ENCODE assay signal across 19 cellular contexts in the genomic region with DNA sequence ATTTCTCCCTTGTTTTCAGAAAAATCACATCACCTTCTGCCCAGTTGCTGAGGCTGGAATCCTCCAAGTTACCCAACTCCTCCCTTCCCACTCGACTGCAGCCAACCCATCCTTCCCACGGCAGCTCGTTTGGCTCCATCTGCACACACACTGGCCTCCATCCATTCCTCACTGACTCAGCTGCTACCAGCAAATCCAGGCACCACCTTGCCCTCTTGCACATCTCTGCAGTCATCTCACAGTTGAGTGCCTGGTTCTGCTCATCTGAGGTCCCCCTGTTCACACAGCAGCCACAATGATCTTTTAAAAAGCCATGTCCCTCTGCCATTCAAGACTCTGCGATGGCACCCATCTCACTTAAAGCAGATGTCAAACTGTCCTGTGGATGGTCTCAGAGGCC. TPM values are rescaled to one million over a fixed set of nuclear protein-coding genes. Genes with fewer than 3 reads are reported as not detected.
DNase-seq lines count a peak whose midpoint lies in the region; ATAC-seq, FAIRE-seq and TF ChIP-seq lines count a peak whose summit lies in the region.
"Had no signal": no experiment of that assay in that cellular context is flagged by ENCODE, and none has a peak within 500 bp of the region (broad histone marks: within the 10 kb centered on the region; RNA-seq: fewer than 3 reads in every experiment).

No MANE protein-coding gene starts in this region.

- peaks cover 24% of the 10 kb centered on the region for H3K36me3 Mint-ChIP-seq in T-helper 2 cell treated with Interferon-gamma antibody and Interleukin-4, amounts not matched to agents 5 μg/mL and 100 μg/mL, for 36 hours (ENCODE audit: low read depth)

- intact Hi-C loops in spleen (cut with DNase I; ENCODE audit: low total_unique reads) = no loop called here

- no peak for TF ChIP-seq CTCF in spleen (IDR thresholded peaks at IDR 0.05 in 8 of 11, conservative IDR thresholded peaks at IDR 0.05 in 3 of 11)

- TF ChIP-seq POLR2A in GM12892 (IDR thresholded peaks at IDR 0.05; ENCODE audit: low read depth, low read length) (0 out of 2 replicates have a peak, but pooled peaks have one; percentile 2), spleen (IDR thresholded peaks at IDR 0.05) (no peak), erythroblast (IDR thresholded peaks at IDR 0.05; ENCODE audit: low read length) (no peak)

- H3K9me3 ChIP-seq in spleen = no peaks in the 10 kb centered on the region
- H3K9me3 ChIP-seq: left ventricle myocardium inferior, tibial artery had no signal

- peaks cover 0 to 68% (median 28%) of the 10 kb centered on the region in 6 donors for H3K36me3 ChIP-seq in spleen

- no peak overlapping the region for H3K4me3 Mint-ChIP-seq in T-helper 2 cell treated with Interferon-gamma antibody and Interleukin-4, amounts not matched to agents 5 μg/mL and 100 μg/mL, for 36 hours
- H3K4me3 Mint-ChIP-seq: activated naive CD4-positive, alpha-beta T cell treated with anti-CD3 and anti-CD28 coated beads, Interleukin-2, amount 50 U/mL, for 24 hours; CD4-positive, CD25-positive, alpha-beta regulatory T cell had no signal

- H3K27ac ChIP-seq in spleen = peak overlapping the region in 4 of 8 donors; percentile 26 to 60 (median 32)
- H3K27ac ChIP-seq: HL-60, left ventricle myocardium inferior, tibial artery had no signal

- H3K27ac Mint-ChIP-seq in T-helper 2 cell treated with Interferon-gamma antibody and Interleukin-4, amounts not matched to agents 5 μg/mL and 100 μg/mL, for 36 hours = no peak overlapping the region
- H3K27ac Mint-ChIP-seq: activated naive CD4-positive, alpha-beta T cell treated with anti-CD3 and anti-CD28 coated beads, Interleukin-2, amount 50 U/mL, for 24 hours; CD4-positive, CD25-positive, alpha-beta regulatory T cell had no signal

- ATAC-seq in HG02840 (IDR thresholded peaks at IDR 0.05; ENCODE audit: low FRiP score, unreplicated experiment) = no peak

- peaks cover 7 to 60% (median 21%) of the 10 kb centered on the region in 6 donors for H3K4me1 ChIP-seq in spleen

- no peaks in the 10 kb centered on the region for H3K9me3 Mint-ChIP-seq in T-helper 2 cell treated with Interferon-gamma antibody and Interleukin-4, amounts not matched to agents 5 μg/mL and 100 μg/mL, for 36 hours
- H3K9me3 Mint-ChIP-seq: activated naive CD4-positive, alpha-beta T cell treated with anti-CD3 and anti-CD28 coated beads, Interleukin-2, amount 50 U/mL, for 24 hours; CD4-positive, CD25-positive, alpha-beta regulatory T cell had no signal

- H3K27me3 Mint-ChIP-seq in T-helper 2 cell treated with Interferon-gamma antibody and Interleukin-4, amounts not matched to agents 5 μg/mL and 100 μg/mL, for 36 hours (ENCODE audit: low read depth) = no peaks in the 10 kb centered on the region
- H3K27me3 Mint-ChIP-seq: activated naive CD4-positive, alpha-beta T cell treated with anti-CD3 and anti-CD28 coated beads, Interleukin-2, amount 50 U/mL, for 24 hours; CD4-positive, CD25-positive, alpha-beta regulatory T cell had no signal

- WGBS in spleen, 5 donors = 84 to 93% (median 86%) methylated on average over 4 of the region's 4 CpGs

- FAIRE-seq in GM12892 (lab: Jason Lieb, UNC) = no peak
- FAIRE-seq: GM18507, RCC 7860 had no signal

- H3K4me3 ChIP-seq in spleen = no peak overlapping the region
- H3K4me3 ChIP-seq: left ventricle myocardium inferior, smooth muscle cell, tibial artery had no signal

- peaks cover 10% of the 10 kb centered on the region for H3K4me1 Mint-ChIP-seq in T-helper 2 cell treated with Interferon-gamma antibody and Interleukin-4, amounts not matched to agents 5 μg/mL and 100 μg/mL, for 36 hours (ENCODE audit: low read depth)

- no peaks in the 10 kb centered on the region for H3K27me3 ChIP-seq in spleen (replicated peaks in 1 of 7)
- H3K27me3 ChIP-seq: tibial artery had no signal

- DNase-seq in GM12892 (ENCODE audit: insufficient read length) (no peak), amniotic epithelial cell (ENCODE audit: low read depth) (peak; percentile 66), fibroblast of peridontal ligament (ENCODE audit: extremely low read depth) (peak; percentile 87), spleen (peak; percentile 51), erythroblast (lab: John Stamatoyannopoulos, UW) (no peak)
- DNase-seq in T-helper 2 cell treated with Interferon-gamma antibody and Interleukin-4, amounts not matched to agents 5 μg/mL and 100 μg/mL, for 36 hours (ENCODE audit: low spot score) = no peak
- DNase-seq: CD4-positive, CD25-positive, alpha-beta regulatory T cell; left ventricle myocardium inferior; NCI-H1048; NCI-H526 treated with DMSO at 0.1 percent for 48 hours; nucleus accumbens; SW 1271 had no signal

RNA-seq across cellular contexts. Expression of gene ZNF692, which starts 5.9 kb away (rescaled TPM):
- polyA plus RNA-seq in GM12892 (2012; ENCODE audit: missing spikeins) = 55.9 TPM
- 10 to 100 TPM; 33.5 to 81.1 (median 45.9) TPM for total RNA-seq in spleen
- polyA plus RNA-seq in spleen = 100 to 1,000 TPM in 2 of 3 donors, 10 to 100 TPM in 1; 57.1 to 138 (median 125) TPM

RNA-seq across cellular contexts. Expression of gene ZNF672, which starts 15.0 kb away (rescaled TPM):
- 17.9 TPM for polyA plus RNA-seq in GM12892 (2012; ENCODE audit: missing spikeins)
- 10 to 100 TPM; 32.6 to 43.1 (median 41.3) TPM for total RNA-seq in spleen
- 10 to 100 TPM; 13.2 to 19.8 (median 16.6) TPM for polyA plus RNA-seq in spleen

RNA-seq across cellular contexts. Expression of gene SH3BP5L, which starts 27.3 kb away (rescaled TPM):
- 5.6 TPM for polyA plus RNA-seq in GM12892 (2012; ENCODE audit: missing spikeins)
- 10 to 100 TPM; 29.1 to 43.3 (median 30.7) TPM for total RNA-seq in spleen
- polyA plus RNA-seq in spleen = 10 to 100 TPM; 10.1 to 23.1 (median 11.3) TPM

RNA-seq across cellular contexts. Expression of gene PGBD2, which starts 53.0 kb away (rescaled TPM):
- 2.8 TPM for polyA plus RNA-seq in GM12892 (2012; ENCODE audit: missing spikeins)
- total RNA-seq in spleen = 10 to 100 TPM in 6 of 7 donors, 1 to 10 TPM in 1; 10.0 to 23.1 (median 12.3) TPM
- polyA plus RNA-seq in spleen = 10 to 100 TPM in 1 of 3 donors, 1 to 10 TPM in 2; 7.2 to 11.7 (median 9.9) TPM

Comparison
In these comparisons a context has a peak if more than half of its experiments do, and no peak if none do; other contexts are left out.
1. DNase-seq: peak in amniotic epithelial cell (single experiment), fibroblast of peridontal ligament (single experiment) and spleen (single experiment); none in GM12892 (single experiment), erythroblast (0 of 2) and T-helper 2 cell treated with Interferon-gamma antibody and Interleukin-4, amounts not matched to agents 5 μg/mL and 100 μg/mL, for 36 hours (single experiment).